In the genomic region with DNA sequence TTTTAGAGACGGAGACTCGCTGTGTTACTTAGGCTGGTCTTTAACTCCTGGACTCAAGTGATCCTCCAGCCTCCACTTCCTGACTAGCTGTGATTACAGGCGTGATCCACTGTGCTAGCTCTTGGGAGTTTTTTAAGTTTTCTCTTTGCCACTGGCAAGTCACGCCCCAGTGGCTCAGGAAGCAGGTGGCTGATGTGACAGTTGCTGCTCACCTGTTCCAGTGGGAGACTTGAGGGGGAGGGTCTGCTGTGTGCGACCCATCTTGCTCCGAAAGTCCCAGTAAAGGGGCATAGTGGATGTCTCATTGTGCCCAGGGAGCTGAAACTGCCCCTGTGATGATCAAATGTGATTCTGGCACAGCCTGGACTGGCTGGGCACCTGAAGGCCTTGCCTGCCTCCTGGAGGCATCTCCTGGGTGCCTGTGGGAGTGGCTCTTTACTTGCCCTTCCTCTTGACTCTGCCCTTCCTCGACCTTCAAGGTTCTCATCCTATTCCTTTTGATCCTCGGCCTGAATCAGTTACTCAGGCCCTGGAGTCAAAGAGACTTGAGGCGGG, we compare ENCODE assay signal across 9 cellular contexts. TPM values are rescaled to one million over a fixed set of nuclear protein-coding genes. Genes with fewer than 3 reads are reported as not detected.
A peak's percentile ranks its signal among the peaks of the same experiment; 100 is the strongest.
DNase-seq lines count a peak whose midpoint lies in the region; ATAC-seq and TF ChIP-seq lines count a peak whose summit lies in the region.
"Had no signal": no experiment of that assay in that cellular context is flagged by ENCODE, and none has a peak within 500 bp of the region (broad histone marks: within the 10 kb centered on the region; RNA-seq: fewer than 3 reads in every experiment).

No MANE protein-coding gene starts in this region.

- H3K9me3 Mint-ChIP-seq in chondrocyte (ENCODE audit: low read depth), result no peaks in the 10 kb centered on the region
- H3K9me3 Mint-ChIP-seq in nephron progenitor cell, result peaks cover 19% of the 10 kb centered on the region
- H3K9me3 Mint-ChIP-seq: activated naive CD4-positive, alpha-beta T cell treated with anti-CD3 and anti-CD28 coated beads, Interleukin-2, amount 10 ng/mL, durations not matched to agents 7 days and 5 days had no signal

- ATAC-seq in GM18861 (IDR thresholded peaks at IDR 0.05; ENCODE audit: unreplicated experiment), result no peak

- H3K4me1 Mint-ChIP-seq in chondrocyte (ENCODE audit: low read depth) (peaks cover 34% of the 10 kb centered on the region), nephron progenitor cell (peaks cover 52% of the 10 kb centered on the region)

- H3K36me3 Mint-ChIP-seq in chondrocyte (ENCODE audit: low read depth), result no peaks in the 10 kb centered on the region
- peaks cover 60% of the 10 kb centered on the region for H3K36me3 Mint-ChIP-seq in nephron progenitor cell (ENCODE audit: low read depth)

- peak; percentile 82 for DNase-seq in DMS79 treated with DMSO at 0.1 percent for 48 hours (lab: John Stamatoyannopoulos, UW)
- peak; percentile 36 for DNase-seq in HK-2 (ENCODE audit: unreplicated experiment)
- no peak for DNase-seq in chondrocyte (ENCODE audit: low spot score)
- DNase-seq in nephron progenitor cell, result no peak
- DNase-seq in anterior cingulate cortex (lab: John Stamatoyannopoulos, UW), result no peak
- no peak for DNase-seq in amniotic stem cell (lab: John Stamatoyannopoulos, UW)
- no peak for DNase-seq in mesenteric fat pad (ENCODE audit: low spot score)
- DNase-seq: activated naive CD4-positive, alpha-beta T cell treated with anti-CD3 and anti-CD28 coated beads, Interleukin-2, amount 10 ng/mL, durations not matched to agents 7 days and 5 days had no signal

- TF ChIP-seq CTCF in chondrocyte (IDR thresholded peaks at IDR 0.05), result no peak
- TF ChIP-seq CTCF in nephron progenitor cell (IDR thresholded peaks at IDR 0.05), result no peak

- no peaks in the 10 kb centered on the region for H3K27me3 Mint-ChIP-seq in chondrocyte (ENCODE audit: low read depth)
- H3K27me3 Mint-ChIP-seq in nephron progenitor cell (ENCODE audit: low read depth, poor library complexity), result no peaks in the 10 kb centered on the region
- H3K27me3 Mint-ChIP-seq: activated naive CD4-positive, alpha-beta T cell treated with anti-CD3 and anti-CD28 coated beads, Interleukin-2, amount 10 ng/mL, durations not matched to agents 7 days and 5 days had no signal

- H3K4me3 Mint-ChIP-seq in chondrocyte (ENCODE audit: unreplicated experiment), result no peak overlapping the region
- H3K4me3 Mint-ChIP-seq in nephron progenitor cell, result peak overlapping the region; percentile 2
- H3K4me3 Mint-ChIP-seq: activated naive CD4-positive, alpha-beta T cell treated with anti-CD3 and anti-CD28 coated beads, Interleukin-2, amount 10 ng/mL, durations not matched to agents 7 days and 5 days had no signal

- H3K27ac Mint-ChIP-seq in chondrocyte (ENCODE audit: unreplicated experiment) (peak overlapping the region; percentile 67), nephron progenitor cell (peak overlapping the region; percentile 98)
- H3K27ac Mint-ChIP-seq: activated naive CD4-positive, alpha-beta T cell treated with anti-CD3 and anti-CD28 coated beads, Interleukin-2, amount 10 ng/mL, durations not matched to agents 7 days and 5 days had no signal

RNA-seq across cellular contexts. Expression of a gene that starts 7.8 kb away (rescaled TPM):
- total RNA-seq in chondrocyte, result 107 to 121 TPM (median 115 TPM) in 3 replicates
- 70.7 TPM for total RNA-seq in mesenteric fat pad

RNA-seq across cellular contexts. Expression of a gene that starts 40.0 kb away (rescaled TPM):
- total RNA-seq in chondrocyte (22.1 to 25.7 TPM (median 24.2 TPM) in 3 replicates), mesenteric fat pad (14.4 TPM)

RNA-seq across cellular contexts. Expression of a gene that starts 40.2 kb away (rescaled TPM):
- 74.5 to 88.2 TPM (median 76.1 TPM) in 3 replicates for total RNA-seq in chondrocyte
- total RNA-seq in mesenteric fat pad, result 28.4 TPM

Comparison
In these comparisons a context has a peak if more than half of its experiments do, and no peak if none do; other contexts are left out.
1. DNase-seq: peak in DMS79 treated with DMSO at 0.1 percent for 48 hours (single experiment) and HK-2 (single experiment); none in chondrocyte (single experiment), nephron progenitor cell (single experiment), anterior cingulate cortex (0 of 58), amniotic stem cell (single experiment) and mesenteric fat pad (single experiment).